8 cellular contexts compared by ENCODE assay signal in the genomic region with DNA sequence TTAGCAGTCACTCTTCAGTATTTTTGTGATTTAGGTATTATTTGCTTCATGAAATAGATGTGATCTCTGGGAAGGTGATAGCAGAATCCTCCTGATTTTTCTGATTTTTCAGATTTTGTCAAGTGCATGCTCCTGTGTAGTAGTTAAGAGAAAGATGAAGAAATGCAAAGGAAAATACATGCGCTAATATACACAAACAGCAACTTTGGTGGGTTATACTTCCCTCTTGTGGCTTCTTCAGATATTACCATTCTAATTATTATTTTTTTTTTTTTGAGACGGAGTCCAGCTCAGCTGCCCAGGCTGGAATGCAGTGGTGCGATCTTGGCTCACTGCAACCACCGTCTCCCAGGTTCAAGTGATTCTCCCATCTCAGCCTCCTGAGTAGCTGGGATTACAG. TPM values are rescaled to one million over a fixed set of nuclear protein-coding genes. Genes with fewer than 3 reads are reported as not detected.
DNase-seq lines count a peak whose midpoint lies in the region; ATAC-seq and TF ChIP-seq lines count a peak whose summit lies in the region.

No MANE protein-coding gene starts in this region.

- peak; percentile 44 for ATAC-seq in GM21367 (IDR thresholded peaks at IDR 0.05; ENCODE audit: unreplicated experiment)

- peak overlapping the region; percentile 71 for H3K27ac ChIP-seq in DOHH2 (ENCODE audit: low read depth, low read length)
- peak overlapping the region; percentile 67 for H3K27ac ChIP-seq in OCI-LY1 (ENCODE audit: low read depth, low read length, poor library complexity, severe bottlenecking)

- H3K36me3 ChIP-seq in DOHH2 (ENCODE audit: control insufficient read depth, low read length) (peaks cover 90% of the 10 kb centered on the region), OCI-LY1 (ENCODE audit: insufficient read depth, low read length) (peaks cover 87% of the 10 kb centered on the region)

- H3K27me3 Mint-ChIP-seq in endothelial cell (ENCODE audit: unreplicated experiment) (no peaks in the 10 kb centered on the region), osteocyte (ENCODE audit: unreplicated experiment) (no peaks in the 10 kb centered on the region)

- no peak overlapping the region for H3K27ac Mint-ChIP-seq in endothelial cell (ENCODE audit: unreplicated experiment)
- H3K27ac Mint-ChIP-seq in osteocyte (ENCODE audit: unreplicated experiment): peak overlapping the region; percentile 52

- intact Hi-C loops in posterior vena cava (cut with DNase I): no loop called here

- H3K4me1 Mint-ChIP-seq in endothelial cell (ENCODE audit: unreplicated experiment) (peaks cover 6% of the 10 kb centered on the region), osteocyte (ENCODE audit: unreplicated experiment) (peaks cover 38% of the 10 kb centered on the region)

- H3K4me3 Mint-ChIP-seq in endothelial cell (ENCODE audit: unreplicated experiment): no peak overlapping the region
- H3K4me3 Mint-ChIP-seq in osteocyte (ENCODE audit: unreplicated experiment): no peak overlapping the region

- H3K9me3 ChIP-seq in DOHH2 (ENCODE audit: control insufficient read depth, insufficient read depth, low read length) (no peaks in the 10 kb centered on the region), OCI-LY1 (ENCODE audit: low read length) (no peaks in the 10 kb centered on the region)

- no peaks in the 10 kb centered on the region for H3K9me2 ChIP-seq in DOHH2 (replicated peaks; ENCODE audit: control insufficient read depth, low read length)
- no peaks in the 10 kb centered on the region for H3K9me2 ChIP-seq in OCI-LY1 (ENCODE audit: low read depth, low read length)

- H3K36me3 Mint-ChIP-seq in endothelial cell (ENCODE audit: low read depth, unreplicated experiment) (peaks cover 3% of the 10 kb centered on the region), osteocyte (ENCODE audit: unreplicated experiment) (peaks cover 2% of the 10 kb centered on the region)

- H3K27me3 ChIP-seq in DOHH2 (ENCODE audit: control insufficient read depth, low read length) (no peaks in the 10 kb centered on the region), OCI-LY1 (ENCODE audit: insufficient read depth, low read length) (no peaks in the 10 kb centered on the region)

- H3K4me1 ChIP-seq in DOHH2 (ENCODE audit: control insufficient read depth, low read length): peaks cover 69% of the 10 kb centered on the region
- peaks cover 25% of the 10 kb centered on the region for H3K4me1 ChIP-seq in OCI-LY1 (ENCODE audit: insufficient read depth, low read length, severe bottlenecking)

- H3K4me2 ChIP-seq in DOHH2 (ENCODE audit: low read length) (peak overlapping the region; percentile 58), OCI-LY1 (ENCODE audit: low read length) (peak overlapping the region; percentile 34; the same call in 1 of the 2 replicates)

- H2AFZ ChIP-seq in OCI-LY1 (ENCODE audit: low read length): no peak overlapping the region

- TF ChIP-seq CTCF in DOHH2 (IDR thresholded peaks at IDR 0.05; ENCODE audit: low read depth, low read length, poor library complexity, severe bottlenecking): peak; percentile 60
- peak; percentile 56 for TF ChIP-seq CTCF in OCI-LY1 (IDR thresholded peaks at IDR 0.05; ENCODE audit: low read length)
- TF ChIP-seq CTCF in endothelial cell (IDR thresholded peaks at IDR 0.05; ENCODE audit: unreplicated experiment): peak; percentile 72
- peak; percentile 63 for TF ChIP-seq CTCF in osteocyte (IDR thresholded peaks at IDR 0.05)

- no peak for DNase-seq in endothelial cell (ENCODE audit: low spot score)
- no peak for DNase-seq in osteocyte (ENCODE audit: extremely low spot score, unreplicated experiment)
- no peak for DNase-seq in NCI-H1417 treated with DMSO at 0.1 percent for 48 hours (lab: John Stamatoyannopoulos, UW)
- no peak for DNase-seq in posterior vena cava (ENCODE audit: low spot score)
- no peak for DNase-seq in NCI-H524 treated with DMSO at 0.1 percent for 48 hours (lab: John Stamatoyannopoulos, UW)

- H3K9me3 Mint-ChIP-seq in endothelial cell (ENCODE audit: unreplicated experiment) (no peaks in the 10 kb centered on the region), osteocyte (ENCODE audit: unreplicated experiment) (no peaks in the 10 kb centered on the region)

- H3K79me2 ChIP-seq in DOHH2 (ENCODE audit: control insufficient read depth, low read length): peaks cover 96% of the 10 kb centered on the region
- peaks cover 22% of the 10 kb centered on the region for H3K79me2 ChIP-seq in OCI-LY1 (ENCODE audit: insufficient read depth, low read length)

- peaks cover 42% of the 10 kb centered on the region for H3F3A ChIP-seq in DOHH2 (ENCODE audit: control insufficient read depth, insufficient read depth)
- H3F3A ChIP-seq in OCI-LY1 (ENCODE audit: insufficient read depth, low read length): 0 out of 2 replicates have a peak, but pooled peaks cover 3% of the 10 kb centered on the region

- H4K20me1 ChIP-seq in DOHH2 (ENCODE audit: control insufficient read depth, insufficient read depth, low read depth, low read length): peaks cover 12% of the 10 kb centered on the region; the same call in 1 of the 2 replicates
- H4K20me1 ChIP-seq in OCI-LY1 (ENCODE audit: insufficient read depth, low read length): no peaks in the 10 kb centered on the region

- H3K4me3 ChIP-seq in DOHH2 (ENCODE audit: low read length) (peak overlapping the region; percentile 20; the same call in 1 of the 2 replicates), OCI-LY1 (ENCODE audit: low read depth, low read length, poor library complexity, severe bottlenecking) (no peak overlapping the region)

- no peak overlapping the region for H3K9ac ChIP-seq in OCI-LY1 (ENCODE audit: low read length)

RNA-seq across cellular contexts. Expression of a gene that starts 31.7 kb away (rescaled TPM):
- 69.8 TPM for total RNA-seq in endothelial cell (ENCODE audit: unreplicated experiment)
- 20.6 and 22.3 TPM in 2 replicates for total RNA-seq in osteocyte
- total RNA-seq in posterior vena cava: 1 to 10 TPM; 4.4 to 5.7 TPM
